10 cellular contexts compared by ENCODE assay signal in the genomic region with DNA sequence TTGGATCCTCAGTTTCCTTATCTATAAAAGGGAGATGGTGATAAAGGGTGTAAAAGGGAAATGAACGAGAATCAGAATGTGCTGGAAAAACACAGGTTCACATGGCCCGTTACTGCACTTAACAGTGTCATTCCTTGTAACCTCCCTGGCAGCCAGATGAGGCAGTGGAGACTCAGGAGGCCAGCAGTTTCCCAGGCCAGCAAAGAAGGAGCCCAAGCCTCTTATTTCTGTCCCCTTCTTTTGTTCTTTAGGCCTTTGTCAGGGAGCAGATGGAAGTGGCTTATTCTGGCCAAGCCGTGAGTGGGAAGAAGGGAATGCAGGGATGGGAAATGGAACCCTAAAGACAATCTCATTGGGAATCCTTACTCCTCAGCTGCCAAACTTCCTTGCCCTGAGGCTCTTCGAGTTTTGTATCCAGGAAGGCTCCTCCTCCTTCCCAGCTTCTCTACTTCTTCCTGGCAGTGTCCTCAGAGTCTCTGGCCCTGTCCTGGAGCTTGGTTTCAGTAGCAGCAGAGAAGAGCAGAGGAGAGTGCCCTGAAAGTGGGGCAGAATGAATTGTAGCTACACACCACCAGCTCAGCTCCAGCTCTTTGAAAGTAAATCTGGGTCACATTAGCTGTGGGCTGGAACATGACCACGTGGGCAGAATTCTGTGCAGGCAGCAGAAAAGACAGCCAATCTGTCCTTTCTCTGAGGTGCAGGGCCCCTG.
DNase-seq lines count a peak whose midpoint lies in the region; ATAC-seq and TF ChIP-seq lines count a peak whose summit lies in the region.
"Had no signal": no experiment of that assay in that cellular context is flagged by ENCODE, and none has a peak within 500 bp of the region (broad histone marks: within the 10 kb centered on the region; RNA-seq: fewer than 3 reads in every experiment).

No MANE protein-coding gene starts in this region.

- H3K27me3 Mint-ChIP-seq in endodermal cell (ENCODE audit: insufficient read depth) = peaks cover 21% of the 10 kb centered on the region

- H3K27me3 ChIP-seq in right atrium auricular region (no peaks in the 10 kb centered on the region), endodermal cell (ENCODE audit: control insufficient read depth, insufficient read depth, low read length, poor library complexity, severe bottlenecking) (peaks cover 23% of the 10 kb centered on the region), aorta (ENCODE audit: control insufficient read depth in 1 of 2, insufficient read depth in 2 of 2, low read length in 1 of 2) (no peaks in the 10 kb centered on the region)

- H3K27ac ChIP-seq in right atrium auricular region = peak overlapping the region in 1 of 2 donors; percentile 41
- H3K27ac ChIP-seq in endodermal cell (ENCODE audit: low read depth, low read length) = no peak overlapping the region
- no peak overlapping the region for H3K27ac ChIP-seq in aorta (ENCODE audit: low read depth in 1 of 2, low read length in 2 of 2)
- H3K27ac ChIP-seq: A549 had no signal

- no peaks in the 10 kb centered on the region for H3K9me3 Mint-ChIP-seq in endodermal cell

- peak; percentile 12 for ATAC-seq in Right ventricle myocardium inferior
- ATAC-seq in aorta (ENCODE audit: low FRiP score) = peak; percentile 37
- no peak for ATAC-seq in left colon
- no peak for ATAC-seq in GM21390 (IDR thresholded peaks at IDR 0.05; ENCODE audit: unreplicated experiment)

- H3K4me1 Mint-ChIP-seq in endodermal cell = peaks cover 18% of the 10 kb centered on the region

- peaks cover 0 to 35% of the 10 kb centered on the region in 2 donors for H3K4me1 ChIP-seq in right atrium auricular region
- no peaks in the 10 kb centered on the region for H3K4me1 ChIP-seq in endodermal cell (ENCODE audit: control insufficient read depth, insufficient read depth, low read length)
- no peaks in the 10 kb centered on the region for H3K4me1 ChIP-seq in aorta (ENCODE audit: control insufficient read depth in 1 of 2, insufficient read depth in 2 of 2, low read length in 2 of 2)

- H3K36me3 ChIP-seq in right atrium auricular region = no peaks in the 10 kb centered on the region
- H3K36me3 ChIP-seq in endodermal cell (ENCODE audit: control insufficient read depth, insufficient read depth, low read length) = no peaks in the 10 kb centered on the region
- H3K36me3 ChIP-seq in aorta (ENCODE audit: control insufficient read depth in 1 of 2, insufficient read depth in 2 of 2, low read length in 1 of 2) = no peaks in the 10 kb centered on the region

- intact Hi-C loops in Right ventricle myocardium inferior (cut with DNase I) = no loop called here
- intact Hi-C loops in aorta (cut with DNase I) = loop anchor here in 1 of 2 donors (10.0 kb wide), 1 partner anchor 215 kb away; a partner anchor contains a TSS
- intact Hi-C loops in left colon (cut with DNase I, micrococcal nuclease) = no loop called here

- H3K9ac ChIP-seq in endodermal cell (ENCODE audit: extremely low read depth, low read length, poor library complexity, severe bottlenecking) = no peak overlapping the region

- TF ChIP-seq CTCF in right atrium auricular region (IDR thresholded peaks at IDR 0.05) (no peak), endodermal cell (conservative IDR thresholded peaks at IDR 0.05) (peak; percentile 37)

- H3K4me3 ChIP-seq in right atrium auricular region = no peak overlapping the region
- no peak overlapping the region for H3K4me3 ChIP-seq in endodermal cell (ENCODE audit: low read length)
- H3K4me3 ChIP-seq in aorta (ENCODE audit: low read length in 2 of 2) = no peak overlapping the region
- H3K4me3 ChIP-seq: A549 had no signal

- no peak for DNase-seq in Right ventricle myocardium inferior (ENCODE audit: missing footprints)
- no peak for DNase-seq in right atrium auricular region (ENCODE audit: low spot score)
- DNase-seq in endodermal cell = peak; percentile 61
- DNase-seq in myocyte (ENCODE audit: low read depth) = peak; percentile 22
- DNase-seq in aorta = no peak
- no peak for DNase-seq in left colon
- DNase-seq in epidermal melanocyte (ENCODE audit: insufficient read length, low spot score) = no peak
- DNase-seq: NCI-H510A had no signal

- no peaks in the 10 kb centered on the region for H3K36me3 Mint-ChIP-seq in endodermal cell (ENCODE audit: low read depth)

- H3K9me3 ChIP-seq in right atrium auricular region = no peaks in the 10 kb centered on the region
- no peaks in the 10 kb centered on the region for H3K9me3 ChIP-seq in endodermal cell (ENCODE audit: control insufficient read depth, low read length)
- no peaks in the 10 kb centered on the region for H3K9me3 ChIP-seq in aorta (ENCODE audit: control insufficient read depth, low read length)
- H3K9me3 ChIP-seq: A549 had no signal

- no peak overlapping the region for H3K4me3 Mint-ChIP-seq in endodermal cell

- WGBS in endodermal cell (ENCODE audit: insufficient coverage in 1 of 2, insufficient read length in 1 of 2), 2 experiments = 75 to 100% methylated on average over 2 to 5 of the region's 5 CpGs
- WGBS in aorta, 2 donors = 28 to 30% methylated on average over 5 of the region's 5 CpGs

- H3K27ac Mint-ChIP-seq in endodermal cell = peak overlapping the region; percentile 44

Comparison
In these comparisons a context has a peak if more than half of its experiments do, and no peak if none do; other contexts are left out.
1. ATAC-seq: peak in Right ventricle myocardium inferior (single experiment) and aorta (single experiment); none in left colon (single experiment) and GM21390 (single experiment).
2. DNase-seq: peak in endodermal cell (single experiment) and myocyte (single experiment); none in Right ventricle myocardium inferior (single experiment), right atrium auricular region (single experiment), aorta (0 of 2), left colon (0 of 2) and epidermal melanocyte (single experiment).